14 cellular contexts compared by ENCODE assay signal in the genomic region with DNA sequence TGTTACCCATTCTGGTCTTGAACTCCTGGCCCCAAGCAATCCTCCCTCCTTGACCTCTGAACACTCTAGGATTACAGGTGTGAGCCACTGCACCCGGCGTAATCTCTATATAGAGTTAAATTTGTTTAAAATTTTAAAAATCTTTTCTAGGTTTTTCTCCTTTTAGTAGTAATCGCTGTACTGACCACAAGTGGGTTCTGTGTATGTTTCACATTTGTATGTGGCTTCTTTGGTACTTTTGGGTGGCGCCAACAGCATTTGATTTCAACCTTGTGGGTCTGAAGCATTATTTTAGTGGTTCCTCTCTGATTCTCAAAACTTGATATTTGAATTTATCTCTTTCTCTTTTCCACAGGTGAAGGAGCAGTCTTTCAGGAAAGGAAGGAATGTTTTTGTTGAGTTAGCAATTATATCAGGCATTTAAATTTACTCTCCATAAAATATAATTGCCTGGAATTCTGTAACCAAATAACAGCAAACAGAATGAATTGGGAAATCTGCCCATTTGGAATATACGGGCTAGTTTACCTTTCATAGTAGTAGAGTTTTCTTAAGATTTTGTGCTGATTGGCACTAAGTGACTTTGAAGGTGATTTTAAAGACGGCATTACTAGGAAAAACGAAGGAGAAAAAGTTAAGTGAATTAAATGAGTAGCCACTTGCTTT. TPM values are rescaled to one million over a fixed set of nuclear protein-coding genes. Genes with fewer than 3 reads are reported as not detected.
DNase-seq lines count a peak whose midpoint lies in the region; ATAC-seq lines count a peak whose summit lies in the region.
"Had no signal": no experiment of that assay in that cellular context is flagged by ENCODE, and none has a peak within 500 bp of the region (broad histone marks: within the 10 kb centered on the region; RNA-seq: fewer than 3 reads in every experiment).

No MANE protein-coding gene starts in this region.

- H3K9me3 Mint-ChIP-seq in immature natural killer cell: no peaks in the 10 kb centered on the region
- H3K9me3 Mint-ChIP-seq: naive thymus-derived CD8-positive, alpha-beta T cell; stimulated activated naive B cell treated with anti-CD40 and anti-IgM and Interleukin-4, amounts not matched to agents 10 μg/mL and 1 μg/mL and 100 μg/mL, for 72 hours had no signal

- H3K27ac Mint-ChIP-seq in immature natural killer cell: peak overlapping the region in 2 of 6 donors; percentile 6 to 17
- H3K27ac Mint-ChIP-seq: activated naive CD8-positive, alpha-beta T cell; naive thymus-derived CD8-positive, alpha-beta T cell; stimulated activated naive B cell treated with anti-CD40 and anti-IgM and Interleukin-4, amounts not matched to agents 10 μg/mL and 1 μg/mL and 100 μg/mL, for 72 hours had no signal

- DNase-seq in immature natural killer cell (peak in 2 of 3 donors; percentile 14 to 27), NCI-H524 treated with DMSO at 0.1 percent for 48 hours (lab: John Stamatoyannopoulos, UW) (no peak), GOT3 (lab: John Stamatoyannopoulos, UW) (no peak)
- no peak for DNase-seq in effector CD4-positive, alpha-beta T cell
- DNase-seq: activated CD8-positive, alpha-beta memory T cell treated with anti-CD3 and anti-CD28 coated beads, Interleukin-2, amount 50 U/mL, for 48 hours; DMS79; naive thymus-derived CD8-positive, alpha-beta T cell; stimulated activated CD4-positive, alpha-beta T cell treated with anti-CD3 and anti-CD28 coated beads, Interleukin-4, amount 100 ng/mL, for 24 hours; stimulated activated naive B cell treated with anti-CD40 and anti-IgM and Interleukin-4, amounts not matched to agents 10 μg/mL and 1 μg/mL and 100 μg/mL, for 72 hours had no signal

- ATAC-seq in GM18861 (IDR thresholded peaks at IDR 0.05; ENCODE audit: unreplicated experiment) (peak; percentile 51), GM21576 (IDR thresholded peaks at IDR 0.05; ENCODE audit: unreplicated experiment) (peak; percentile 58), HG03432 (IDR thresholded peaks at IDR 0.05; ENCODE audit: unreplicated experiment) (peak; percentile 67), HG02840 (IDR thresholded peaks at IDR 0.05; ENCODE audit: low FRiP score, unreplicated experiment) (no peak)
- ATAC-seq: naive thymus-derived CD8-positive, alpha-beta T cell; stimulated activated naive B cell treated with anti-CD40 and anti-IgM and Interleukin-4, amounts not matched to agents 10 μg/mL and 1 μg/mL and 100 μg/mL, for 72 hours had no signal

- peaks cover 19 to 25% of the 10 kb centered on the region in 2 donors for H3K4me1 Mint-ChIP-seq in immature natural killer cell
- H3K4me1 Mint-ChIP-seq: stimulated activated naive B cell treated with anti-CD40 and anti-IgM and Interleukin-4, amounts not matched to agents 10 μg/mL and 1 μg/mL and 100 μg/mL, for 72 hours had no signal

- peaks cover 0 to 14% (median 0%) of the 10 kb centered on the region in 3 donors for H3K36me3 Mint-ChIP-seq in immature natural killer cell
- H3K36me3 Mint-ChIP-seq: activated naive CD8-positive, alpha-beta T cell; stimulated activated naive B cell treated with anti-CD40 and anti-IgM and Interleukin-4, amounts not matched to agents 10 μg/mL and 1 μg/mL and 100 μg/mL, for 72 hours had no signal

- peak overlapping the region in 3 of 5 donors; percentile 37 to 61 (median 52) for H3K4me3 Mint-ChIP-seq in immature natural killer cell
- H3K4me3 Mint-ChIP-seq: activated naive CD8-positive, alpha-beta T cell; naive thymus-derived CD8-positive, alpha-beta T cell; stimulated activated naive B cell treated with anti-CD40 and anti-IgM and Interleukin-4, amounts not matched to agents 10 μg/mL and 1 μg/mL and 100 μg/mL, for 72 hours had no signal

- H3K27me3 Mint-ChIP-seq in immature natural killer cell (ENCODE audit: low read depth in 3 of 3): peaks cover 2 to 3% (median 2%) of the 10 kb centered on the region in 3 donors
- H3K27me3 Mint-ChIP-seq: activated naive CD8-positive, alpha-beta T cell; naive thymus-derived CD8-positive, alpha-beta T cell; stimulated activated naive B cell treated with anti-CD40 and anti-IgM and Interleukin-4, amounts not matched to agents 10 μg/mL and 1 μg/mL and 100 μg/mL, for 72 hours had no signal

RNA-seq across cellular contexts. Expression of a gene that starts 29.5 kb away (rescaled TPM):
- polyA plus RNA-seq in immature natural killer cell: 10 to 100 TPM in 1 of 3 donors, 1 to 10 TPM in 2; 5.3 to 13.2 (median 7.0) TPM

Comparison
In these comparisons a context has a peak if more than half of its experiments do, and no peak if none do; other contexts are left out.
1. DNase-seq: peak in immature natural killer cell (2 of 3); none in NCI-H524 treated with DMSO at 0.1 percent for 48 hours (single experiment), effector CD4-positive, alpha-beta T cell (single experiment) and GOT3 (single experiment).